Comparison of ENCODE assay signal across 9 cellular contexts in the genomic region with DNA sequence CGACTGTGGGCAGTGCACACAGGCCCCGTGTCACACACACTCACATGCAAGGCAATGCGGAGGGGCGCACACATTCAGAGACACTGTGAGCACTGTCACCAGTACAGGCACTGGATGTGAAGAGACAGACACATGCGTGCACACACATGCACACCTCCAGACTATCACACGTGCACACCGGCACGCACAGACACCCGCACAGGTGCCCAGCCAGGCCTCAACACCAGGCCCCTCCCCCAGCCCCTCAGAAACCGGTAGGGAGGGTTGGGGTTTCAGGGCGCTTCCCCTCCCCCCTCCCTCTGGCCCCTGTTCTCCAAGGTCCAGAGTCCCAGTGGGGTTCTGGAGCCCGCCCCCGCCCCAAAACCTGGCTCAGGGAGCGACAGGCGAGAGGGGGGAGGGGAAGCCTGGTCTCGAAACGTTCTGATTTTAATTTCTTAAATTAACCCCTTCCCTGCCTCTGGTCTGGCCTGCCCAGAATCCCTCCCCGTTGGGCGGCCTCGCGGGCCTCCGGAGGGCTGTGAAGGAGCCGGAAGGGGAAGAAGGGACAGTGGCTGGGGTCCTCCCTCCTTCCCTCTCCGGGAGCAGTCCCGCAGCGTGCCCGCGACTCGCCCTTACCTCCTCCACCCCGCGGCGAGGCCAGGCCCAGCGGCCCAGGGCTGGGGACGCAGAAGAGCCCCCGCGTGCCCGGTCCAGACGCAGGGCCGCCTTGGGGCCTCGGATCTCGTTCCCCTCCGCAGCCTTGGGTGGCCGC. TPM values are rescaled to one million over a fixed set of nuclear protein-coding genes. Genes with fewer than 3 reads are reported as not detected.
DNase-seq lines count a peak whose midpoint lies in the region; ATAC-seq and TF ChIP-seq lines count a peak whose summit lies in the region.
"Had no signal": no experiment of that assay in that cellular context is flagged by ENCODE, and none has a peak within 500 bp of the region (broad histone marks: within the 10 kb centered on the region; RNA-seq: fewer than 3 reads in every experiment).

No MANE protein-coding gene starts in this region.

- 7% methylated on average over 41 of the region's 43 CpGs for WGBS in hepatocyte (ENCODE audit: low lambda C conversion rate, missing lambda C conversion rate)
- 5 to 11% (median 9%) methylated on average over 7 to 43 of the region's 43 CpGs for WGBS in spleen, 5 donors

- H3K4me1 ChIP-seq in KMS-11 (ENCODE audit: low read depth, poor library complexity, severe bottlenecking) = peaks cover 15% of the 10 kb centered on the region
- peaks cover 10% of the 10 kb centered on the region for H3K4me1 ChIP-seq in hepatocyte (ENCODE audit: insufficient read depth)
- H3K4me1 ChIP-seq in spleen = peaks cover 0 to 42% (median 27%) of the 10 kb centered on the region in 6 donors

- H3K79me2 ChIP-seq in KMS-11 (ENCODE audit: insufficient read depth, low read depth) = peaks cover 50% of the 10 kb centered on the region
- H3K79me2 ChIP-seq in hepatocyte = no peaks in the 10 kb centered on the region

- peak; percentile 26 for ATAC-seq in GM21529 (IDR thresholded peaks at IDR 0.05; ENCODE audit: unreplicated experiment)

- peak overlapping the region; percentile 77 for H3K9ac ChIP-seq in KMS-11

- TF ChIP-seq POLR2A in spleen (IDR thresholded peaks at IDR 0.05) = no peak

- H3K9me3 ChIP-seq in hepatocyte (ENCODE audit: low read depth) (no peaks in the 10 kb centered on the region), spleen (no peaks in the 10 kb centered on the region)

- H3K4me2 ChIP-seq in KMS-11 (peak overlapping the region; percentile 85), hepatocyte (peak overlapping the region; percentile 99)

- DNase-seq in activated naive CD4-positive, alpha-beta T cell treated with anti-CD3 and anti-CD28 coated beads, Interleukin-2, amount 50 U/mL, for 16 hours = peak; percentile 46
- DNase-seq in hepatocyte (ENCODE audit: low spot score) (no peak), spleen (no peak), NCI-H1048 (lab: John Stamatoyannopoulos, UW) (no peak)
- no peak for DNase-seq in effector CD8-positive, alpha-beta T cell (lab: John Stamatoyannopoulos, UW)

- TF ChIP-seq CTCF in KMS-11 (conservative IDR thresholded peaks at IDR 0.05; ENCODE audit: low read depth, low read length) (no peak), hepatocyte (IDR thresholded peaks at IDR 0.05; ENCODE audit: poor library complexity) (no peak), spleen (IDR thresholded peaks at IDR 0.05 in 8 of 11, conservative IDR thresholded peaks at IDR 0.05 in 3 of 11) (no peak)

- peak overlapping the region; percentile 81 for H3K4me3 ChIP-seq in GM08714 (ENCODE audit: low read length)
- H3K4me3 ChIP-seq in KMS-11 (IDR thresholded peaks at IDR 0.05; ENCODE audit: insufficient read depth, low read depth, low read length) = no peak overlapping the region
- H3K4me3 ChIP-seq in hepatocyte = peak overlapping the region; percentile 67
- H3K4me3 ChIP-seq in spleen = peak overlapping the region; percentile 60 to 86 (median 70)

- H2AFZ ChIP-seq in KMS-11 (ENCODE audit: low read depth) (peak overlapping the region; percentile 42), hepatocyte (peak overlapping the region; percentile 94)

- H3K27ac ChIP-seq in KMS-11 (peak overlapping the region; percentile 60), hepatocyte (no peak overlapping the region), spleen (peak overlapping the region in 6 of 8 donors; percentile 70 to 87 (median 80))

- peaks cover 6% of the 10 kb centered on the region; the same call in 1 of the 2 replicates for H4K20me1 ChIP-seq in KMS-11 (ENCODE audit: insufficient read depth)
- no peaks in the 10 kb centered on the region for H4K20me1 ChIP-seq in hepatocyte (ENCODE audit: insufficient read depth, poor library complexity, severe bottlenecking)

- intact Hi-C loops in spleen (cut with DNase I; ENCODE audit: low total_unique reads) = loop anchor here (10.0 kb wide), 1 partner anchor 101 kb away; a partner anchor contains a TSS

- H3K9me2 ChIP-seq in hepatocyte (replicated peaks; ENCODE audit: insufficient read depth) = no peaks in the 10 kb centered on the region

- H3K27me3 ChIP-seq in KMS-11 (ENCODE audit: insufficient read depth, low read depth) (no peaks in the 10 kb centered on the region), hepatocyte (peaks cover 34% of the 10 kb centered on the region), spleen (replicated peaks in 1 of 7) (peaks cover 0 to 39% (median 6%) of the 10 kb centered on the region in 7 donors)

- H3K36me3 ChIP-seq in KMS-11 (ENCODE audit: insufficient read depth) = no peaks in the 10 kb centered on the region
- H3K36me3 ChIP-seq in hepatocyte (replicated peaks; ENCODE audit: insufficient read depth, low read depth) = no peaks in the 10 kb centered on the region
- H3K36me3 ChIP-seq in spleen = no peaks in the 10 kb centered on the region

RNA-seq across cellular contexts. Expression of a gene that starts 0.6 kb away (rescaled TPM):
- 0.92 and 2.1 TPM in 2 replicates for total RNA-seq in hepatocyte
- 1.2 and 1.3 TPM in 2 replicates for polyA plus RNA-seq in hepatocyte
- 10 to 100 TPM; 10.0 to 15.9 (median 13.3) TPM for total RNA-seq in spleen
- 10 to 100 TPM in 1 of 3 donors, 1 to 10 TPM in 2; 4.8 to 11.3 (median 8.0) TPM for polyA plus RNA-seq in spleen

RNA-seq across cellular contexts. Expression of a gene that starts 9.6 kb away (rescaled TPM):
- total RNA-seq in hepatocyte (0.23 TPM in 1 of 2 replicates, not detected in the other), spleen (not detected)
- polyA plus RNA-seq in hepatocyte (0.78 and 1.9 TPM in 2 replicates), spleen (under 1 TPM in 2 of 3 donors, not detected in 1; 0.02 to 0.03 TPM)
- total RNA-seq: subcutaneous adipose tissue had no signal

RNA-seq across cellular contexts. Expression of a gene that starts 49.6 kb away (rescaled TPM):
- 195 and 197 TPM in 2 replicates for total RNA-seq in hepatocyte
- polyA plus RNA-seq in hepatocyte = 190 TPM in 2 replicates
- 100 to 1,000 TPM; 122 to 184 (median 148) TPM for total RNA-seq in spleen
- polyA plus RNA-seq in spleen = 100 to 1,000 TPM; 112 to 165 (median 152) TPM

RNA-seq across cellular contexts. Expression of a gene that starts 50.7 kb away (rescaled TPM):
- 26.9 and 36.6 TPM in 2 replicates for total RNA-seq in hepatocyte
- 31.6 and 39.7 TPM in 2 replicates for polyA plus RNA-seq in hepatocyte
- total RNA-seq in spleen = 10 to 100 TPM; 12.8 to 27.1 (median 22.8) TPM
- polyA plus RNA-seq in spleen = 10 to 100 TPM; 10.4 to 29.5 (median 21.0) TPM
